34 cellular contexts compared by ENCODE assay signal in genomic region chr7:140866926-140867325, GRCh38.
"Had no signal": no experiment of that assay in that cellular context is flagged by ENCODE, and none has a peak within 500 bp of the region (broad histone marks: within the 10 kb centered on the region; RNA-seq: fewer than 3 reads in every experiment).

No MANE protein-coding gene starts in this region.

- H3K36me3 ChIP-seq: brain microvascular endothelial cell, cardiac muscle cell had no signal

- H3K27me3 ChIP-seq: brain microvascular endothelial cell, cardiac muscle cell had no signal

- H3K4me3 ChIP-seq: cardiac muscle cell had no signal

- DNase-seq: activated CD4-positive, alpha-beta memory T cell treated with anti-CD3 and anti-CD28 coated beads, Interleukin-2, amount 10 ng/mL, durations not matched to agents 7 days and 5 days; activated CD4-positive, alpha-beta T cell treated with anti-CD3 and anti-CD28 coated beads for 1 hour; activated CD4-positive, alpha-beta T cell treated with anti-CD3 and anti-CD28 coated beads for 48 hours; activated CD4-positive, CD25-positive, alpha-beta regulatory T cell; activated CD8-positive, alpha-beta memory T cell treated with anti-CD3 and anti-CD28 coated beads for 24 hours; activated CD8-positive, alpha-beta memory T cell treated with anti-CD3 and anti-CD28 coated beads, Interleukin-2, amount 10 ng/mL, durations not matched to agents 7 days and 5 days; activated CD8-positive, alpha-beta memory T cell treated with anti-CD3 and anti-CD28 coated beads, Interleukin-2, amount 50 U/mL, for 48 hours; activated effector memory CD4-positive, alpha-beta T cell treated with anti-CD3 and anti-CD28 coated beads, Interleukin-2, amount 50 U/mL, for 16 hours; activated naive CD4-positive, alpha-beta T cell; activated naive CD4-positive, alpha-beta T cell treated with anti-CD3 and anti-CD28 coated beads, Interleukin-2, amount 50 U/mL, for 16 hours; activated naive CD8-positive, alpha-beta T cell treated with anti-CD3 and anti-CD28 coated beads for 36 hours; activated T-cell treated with anti-CD3 and anti-CD28 coated beads, Interleukin-2, amount 50 U/mL, for 72 hours; amniotic stem cell; aorta; brain microvascular endothelial cell; Kasumi-1; MM.1S; MV-4-11; NCI-H1092; NCI-H1436 treated with DMSO at 0.1 percent for 48 hours; NCI-H1694 treated with DMSO at 0.1 percent for 48 hours; NCI-H2029; NCI-H510A; NCI-H748 treated with DMSO at 0.1 percent for 48 hours; NK-92 treated with Interleukin-12 subunit alpha and Interleukin-12 subunit beta, amount 100 ng/mL, for 24 hours; OCI-M1; Right ventricle myocardium superior; SW 1271; T-helper 1 cell; T-helper 2 cell; T-helper 9 cell; WERI-Rb-1 had no signal

- H3K27ac ChIP-seq: brain microvascular endothelial cell, cardiac muscle cell, WERI-Rb-1 had no signal

- ATAC-seq: activated CD8-positive, alpha-beta memory T cell treated with anti-CD3 and anti-CD28 coated beads, Interleukin-2, amount 10 ng/mL, durations not matched to agents 7 days and 5 days; activated T-cell treated with anti-CD3 and anti-CD28 coated beads, Interleukin-2, amount 50 U/mL, for 72 hours; activated T-helper 17 cell treated with anti-CD3 and anti-CD28 coated beads, Interleukin-2, amount 50 U/mL, for 72 hours had no signal
